In genomic region chr12:46384451-46385301, GRCh38 we compare ENCODE assay signal across 8 cellular contexts. TPM values are rescaled to one million over a fixed set of nuclear protein-coding genes. Genes with fewer than 3 reads are reported as not detected.
DNase-seq lines count a peak whose midpoint lies in the region; ATAC-seq and TF ChIP-seq lines count a peak whose summit lies in the region.

No MANE protein-coding gene starts in this region.

- peak overlapping the region; percentile 89 for H3K9ac ChIP-seq in KMS-11

- peak overlapping the region; percentile 88 for H3K27ac ChIP-seq in KMS-11

- peaks cover 27% of the 10 kb centered on the region for H3K4me1 Mint-ChIP-seq in central memory CD8-positive, alpha-beta T cell
- peaks cover 19 to 63% (median 51%) of the 10 kb centered on the region in 4 donors for H3K4me1 Mint-ChIP-seq in naive thymus-derived CD8-positive, alpha-beta T cell

- ATAC-seq in central memory CD8-positive, alpha-beta T cell (replicated peaks; ENCODE audit: extremely low read depth, poor library complexity, severe bottlenecking) = no peak
- ATAC-seq in naive thymus-derived CD8-positive, alpha-beta T cell = no peak
- ATAC-seq in GM21447 (IDR thresholded peaks at IDR 0.05; ENCODE audit: unreplicated experiment) = no peak
- ATAC-seq in GM21360 (IDR thresholded peaks at IDR 0.05; ENCODE audit: unreplicated experiment) = no peak

- H3K36me3 ChIP-seq in BE2C (no peaks in the 10 kb centered on the region), KMS-11 (ENCODE audit: insufficient read depth) (no peaks in the 10 kb centered on the region)

- peaks cover 14% of the 10 kb centered on the region; the same call in 1 of the 2 replicates for H3K79me2 ChIP-seq in KMS-11 (ENCODE audit: insufficient read depth, low read depth)

- H3K4me2 ChIP-seq in KMS-11 = peak overlapping the region; percentile 83

- peaks cover 25% of the 10 kb centered on the region for H3K4me1 ChIP-seq in BE2C
- H3K4me1 ChIP-seq in KMS-11 (ENCODE audit: low read depth, poor library complexity, severe bottlenecking) = peaks cover 66% of the 10 kb centered on the region

- H3K36me3 Mint-ChIP-seq in central memory CD8-positive, alpha-beta T cell (ENCODE audit: insufficient read depth) = peaks cover 15% of the 10 kb centered on the region
- peaks cover 0 to 5% (median 0%) of the 10 kb centered on the region in 3 donors for H3K36me3 Mint-ChIP-seq in naive thymus-derived CD8-positive, alpha-beta T cell

- H3K9me3 Mint-ChIP-seq in central memory CD8-positive, alpha-beta T cell = no peaks in the 10 kb centered on the region
- H3K9me3 Mint-ChIP-seq in naive thymus-derived CD8-positive, alpha-beta T cell = no peaks in the 10 kb centered on the region

- POLR2A ChIA-PET in naive thymus-derived CD8-positive, alpha-beta T cell (lab: Charles Lee) = interaction anchor here (0.7 to 4.1 kb wide), 10 partner anchors 8 to 116 kb away, joined by 3 to 45 read pairs (median 4); partner anchors contain the start of genes SLC38A1 and SLC38A2

- peak overlapping the region; percentile 88 for H3K4me3 Mint-ChIP-seq in central memory CD8-positive, alpha-beta T cell
- peak overlapping the region; percentile 85 to 95 (median 90) for H3K4me3 Mint-ChIP-seq in naive thymus-derived CD8-positive, alpha-beta T cell

- H2AFZ ChIP-seq in KMS-11 (ENCODE audit: low read depth) = peak overlapping the region; percentile 36

- H3K27ac Mint-ChIP-seq in central memory CD8-positive, alpha-beta T cell (ENCODE audit: low read depth) = peak overlapping the region; percentile 92
- H3K27ac Mint-ChIP-seq in naive thymus-derived CD8-positive, alpha-beta T cell = peak overlapping the region; percentile 85 to 99 (median 96)

- DNase-seq in BE2C (no peak), NCI-H748 treated with DMSO at 0.1 percent for 48 hours (lab: John Stamatoyannopoulos, UW) (no peak), NOMO-1 treated with dmso at 0.1 percent for 144 hours (lab: John Stamatoyannopoulos, UW; ENCODE audit: unreplicated experiment) (no peak)
- DNase-seq in central memory CD8-positive, alpha-beta T cell (ENCODE audit: low spot score in 2 of 2) = no peak
- DNase-seq in naive thymus-derived CD8-positive, alpha-beta T cell = no peak

- H4K20me1 ChIP-seq in KMS-11 (ENCODE audit: insufficient read depth) = no peaks in the 10 kb centered on the region

- H3K9me3 ChIP-seq in BE2C = no peaks in the 10 kb centered on the region

- H3K27me3 ChIP-seq in BE2C (no peaks in the 10 kb centered on the region), KMS-11 (ENCODE audit: insufficient read depth, low read depth) (no peaks in the 10 kb centered on the region)

- TF ChIP-seq CTCF in BE2C (IDR thresholded peaks at IDR 0.05; ENCODE audit: low read depth, low read length) = no peak
- no peak for TF ChIP-seq CTCF in KMS-11 (conservative IDR thresholded peaks at IDR 0.05; ENCODE audit: low read depth, low read length)

- peak overlapping the region; percentile 84 for H3K4me3 ChIP-seq in BE2C (ENCODE audit: low read depth, low read length)
- H3K4me3 ChIP-seq in KMS-11 (IDR thresholded peaks at IDR 0.05; ENCODE audit: insufficient read depth, low read depth, low read length) = no peak overlapping the region

- H3K27me3 Mint-ChIP-seq in central memory CD8-positive, alpha-beta T cell = no peaks in the 10 kb centered on the region
- no peaks in the 10 kb centered on the region for H3K27me3 Mint-ChIP-seq in naive thymus-derived CD8-positive, alpha-beta T cell

RNA-seq across cellular contexts. Expression of gene SLC38A2, which starts 12.1 kb away (rescaled TPM):
- polyA plus RNA-seq in BE2C (2012; ENCODE audit: insufficient read depth, insufficient read length, low read depth) = 70.7 TPM
- 100 to 1,000 TPM; 351 to 368 TPM for total RNA-seq in naive thymus-derived CD8-positive, alpha-beta T cell
- polyA plus RNA-seq in naive thymus-derived CD8-positive, alpha-beta T cell = 10 to 100 TPM; 52.0 to 96.1 (median 57.4) TPM
